Comparison of ENCODE assay signal across 10 cellular contexts in genomic region chr1:54384921-54385726, GRCh38. TPM values are rescaled to one million over a fixed set of nuclear protein-coding genes. Genes with fewer than 3 reads are reported as not detected.
A peak's percentile ranks its signal among the peaks of the same experiment; 100 is the strongest.
DNase-seq lines count a peak whose midpoint lies in the region; ATAC-seq, FAIRE-seq and TF ChIP-seq lines count a peak whose summit lies in the region.
"Had no signal": no experiment of that assay in that cellular context is flagged by ENCODE, and none has a peak within 500 bp of the region (broad histone marks: within the 10 kb centered on the region; RNA-seq: fewer than 3 reads in every experiment).

No MANE protein-coding gene starts in this region.

- no peaks in the 10 kb centered on the region for H3K36me3 ChIP-seq in mesendoderm (ENCODE audit: control insufficient read depth, insufficient read depth, low read length)
- peaks cover 9% of the 10 kb centered on the region for H3K36me3 ChIP-seq in upper lobe of right lung

- no peak overlapping the region for H4K8ac ChIP-seq in mesendoderm (ENCODE audit: low read depth, low read length)

- H3K56ac ChIP-seq in mesendoderm (ENCODE audit: low read length): peak overlapping the region; percentile 9

- peaks cover 1% of the 10 kb centered on the region for H3K4me1 ChIP-seq in mesendoderm (ENCODE audit: control insufficient read depth, low read depth, low read length)
- H3K4me1 ChIP-seq in upper lobe of right lung: peaks cover 24% of the 10 kb centered on the region

- H3K27ac Mint-ChIP-seq in activated T-cell treated with anti-CD3 and anti-CD28 coated beads, Interleukin-2, amount 50 U/mL, for 72 hours: peak overlapping the region; percentile 52
- peak overlapping the region; percentile 80 for H3K27ac Mint-ChIP-seq in chondrocyte (ENCODE audit: unreplicated experiment)
- H3K27ac Mint-ChIP-seq: B cell had no signal

- H2AK5ac ChIP-seq in mesendoderm (ENCODE audit: low read length): no peak overlapping the region

- H3K27ac ChIP-seq in mesendoderm (ENCODE audit: low read depth, low read length): no peak overlapping the region
- H3K27ac ChIP-seq in upper lobe of right lung: no peak overlapping the region

- no peak overlapping the region for H2BK5ac ChIP-seq in mesendoderm (ENCODE audit: low read length)

- no CpG with 5 or more reads among the region's 7 CpGs for WGBS in mesendoderm (ENCODE audit: extremely low coverage, insufficient coverage, low lambda C conversion rate)

- H3K79me2 ChIP-seq in mesendoderm (ENCODE audit: control insufficient read depth, insufficient read depth, low read length): peaks cover 79% of the 10 kb centered on the region

- TF ChIP-seq CTCF in chondrocyte (IDR thresholded peaks at IDR 0.05) (no peak), upper lobe of right lung (IDR thresholded peaks at IDR 0.05) (no peak)

- H3K9me3 Mint-ChIP-seq in activated T-cell treated with anti-CD3 and anti-CD28 coated beads, Interleukin-2, amount 50 U/mL, for 72 hours: no peaks in the 10 kb centered on the region
- no peaks in the 10 kb centered on the region for H3K9me3 Mint-ChIP-seq in chondrocyte (ENCODE audit: low read depth)

- H3K36me3 Mint-ChIP-seq in activated T-cell treated with anti-CD3 and anti-CD28 coated beads, Interleukin-2, amount 50 U/mL, for 72 hours (ENCODE audit: insufficient read depth in 2 of 2): peaks cover 3 to 4% of the 10 kb centered on the region in 2 donors
- H3K36me3 Mint-ChIP-seq in chondrocyte (ENCODE audit: low read depth): peaks cover 3% of the 10 kb centered on the region

- no peak overlapping the region for H3K4me3 Mint-ChIP-seq in activated T-cell treated with anti-CD3 and anti-CD28 coated beads, Interleukin-2, amount 50 U/mL, for 72 hours
- H3K4me3 Mint-ChIP-seq in chondrocyte (ENCODE audit: unreplicated experiment): no peak overlapping the region
- H3K4me3 Mint-ChIP-seq: B cell had no signal

- H3K4me3 ChIP-seq in mesendoderm (ENCODE audit: low read length) (no peak overlapping the region), upper lobe of right lung (no peak overlapping the region)

- H3K4ac ChIP-seq in mesendoderm (ENCODE audit: low read depth, low read length): no peak overlapping the region

- peaks cover 41% of the 10 kb centered on the region for H3K4me1 Mint-ChIP-seq in activated T-cell treated with anti-CD3 and anti-CD28 coated beads, Interleukin-2, amount 50 U/mL, for 72 hours (ENCODE audit: low read depth)
- peaks cover 22% of the 10 kb centered on the region for H3K4me1 Mint-ChIP-seq in chondrocyte (ENCODE audit: low read depth)

- H4K5ac ChIP-seq in mesendoderm (ENCODE audit: low read length): no peak overlapping the region

- H3K27me3 Mint-ChIP-seq in activated T-cell treated with anti-CD3 and anti-CD28 coated beads, Interleukin-2, amount 50 U/mL, for 72 hours (ENCODE audit: low read depth): no peaks in the 10 kb centered on the region
- no peaks in the 10 kb centered on the region for H3K27me3 Mint-ChIP-seq in chondrocyte (ENCODE audit: low read depth)
- H3K27me3 Mint-ChIP-seq: B cell had no signal

- H3K27me3 ChIP-seq in mesendoderm (ENCODE audit: insufficient read depth, low read length, poor library complexity): no peaks in the 10 kb centered on the region
- no peaks in the 10 kb centered on the region for H3K27me3 ChIP-seq in upper lobe of right lung

- no peak overlapping the region for H3K18ac ChIP-seq in mesendoderm (ENCODE audit: low read length)

- no peak for ATAC-seq in activated T-cell treated with anti-CD3 and anti-CD28 coated beads, Interleukin-2, amount 50 U/mL, for 72 hours (replicated peaks in 1 of 2)
- peak; percentile 34 for ATAC-seq in upper lobe of right lung

- no peak for DNase-seq in activated T-cell treated with anti-CD3 and anti-CD28 coated beads, Interleukin-2, amount 50 U/mL, for 72 hours
- no peak for DNase-seq in activated T-cell treated with anti-CD3 and anti-CD28 coated beads, Interleukin-2, amount 50 U/mL, for 1 hour
- DNase-seq in chondrocyte (ENCODE audit: low spot score): peak; percentile 34
- no peak for DNase-seq in mesendoderm
- DNase-seq in upper lobe of right lung: no peak
- DNase-seq in H54 (ENCODE audit: insufficient read length, low spot score): no peak
- DNase-seq in germinal center (ENCODE audit: low spot score): no peak
- DNase-seq in SHP77 treated with DMSO at 0.1 percent for 48 hours (lab: John Stamatoyannopoulos, UW): no peak
- DNase-seq: effector CD4-positive, alpha-beta T cell had no signal

- no peak overlapping the region for H2BK15ac ChIP-seq in mesendoderm (replicated peaks; ENCODE audit: low read depth)

- no peak for FAIRE-seq in H54 (lab: Jason Lieb, UNC)

- H3K79me1 ChIP-seq in mesendoderm (ENCODE audit: low read length): peaks cover 35% of the 10 kb centered on the region

- no peak overlapping the region for H3K23ac ChIP-seq in mesendoderm (ENCODE audit: low read length)

- no peak overlapping the region for H2BK120ac ChIP-seq in mesendoderm (ENCODE audit: low read depth, low read length)

- no peak overlapping the region for H3K9ac ChIP-seq in mesendoderm (ENCODE audit: low read length)

- H3K9me3 ChIP-seq in upper lobe of right lung: no peaks in the 10 kb centered on the region

- no peak overlapping the region for H3K4me2 ChIP-seq in mesendoderm (ENCODE audit: low read length)

- intact Hi-C loops in upper lobe of right lung (cut with DNase I): no loop called here

- no peak for TF ChIP-seq POLR2A in H54 (IDR thresholded peaks at IDR 0.05; ENCODE audit: low read depth, low read length)

RNA-seq across cellular contexts. Expression of gene SSBP3, which starts 21.1 kb away (rescaled TPM):
- total RNA-seq in activated T-cell treated with anti-CD3 and anti-CD28 coated beads, Interleukin-2, amount 50 U/mL, for 72 hours: 10 to 100 TPM; 70.1 to 84.9 TPM
- total RNA-seq in chondrocyte: 22.0 to 41.2 TPM (median 26.2 TPM) in 3 replicates
- 143 TPM for polyA plus RNA-seq in mesendoderm (2013, experiment 1 of 2)
- polyA plus RNA-seq in mesendoderm (2013, experiment 2 of 2): 152 TPM
- 40.4 TPM for total RNA-seq in upper lobe of right lung
